Comparison of ENCODE assay signal across 8 cellular contexts in the genomic region with DNA sequence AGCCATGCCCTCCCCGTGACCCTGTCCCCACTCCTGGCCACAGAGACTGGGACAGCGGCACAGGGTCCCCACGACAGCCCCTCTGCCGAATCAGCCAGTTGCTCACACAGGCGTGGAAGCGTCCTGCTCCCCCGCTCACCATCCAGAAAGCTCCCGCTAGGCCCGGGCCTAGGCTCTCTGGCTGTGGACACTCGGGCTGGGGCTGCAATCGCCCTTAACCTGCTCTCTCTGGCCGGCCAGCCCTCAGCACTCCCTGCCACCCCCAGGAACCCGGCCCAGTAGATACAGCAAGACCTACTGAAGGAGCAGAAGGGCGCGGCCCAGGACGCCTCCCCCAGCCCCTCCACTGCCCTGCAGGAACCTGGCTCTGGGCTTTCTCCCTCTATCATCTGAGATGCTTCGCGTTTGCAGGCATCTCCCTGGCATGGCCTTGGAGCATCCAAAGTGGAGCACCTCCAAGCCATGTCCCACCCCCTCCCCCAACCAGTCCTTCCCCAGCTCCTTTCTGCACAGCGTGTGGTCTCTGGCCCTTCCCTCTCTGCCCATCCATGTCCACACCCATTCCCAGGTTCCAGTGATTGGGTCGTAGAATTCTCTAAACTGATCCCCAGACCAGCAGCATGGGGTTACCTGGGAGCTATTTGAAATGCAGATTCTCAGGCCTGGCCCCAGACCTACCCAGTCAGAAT.
DNase-seq lines count a peak whose midpoint lies in the region; ATAC-seq, FAIRE-seq and TF ChIP-seq lines count a peak whose summit lies in the region.
"Had no signal": no experiment of that assay in that cellular context is flagged by ENCODE, and none has a peak within 500 bp of the region (broad histone marks: within the 10 kb centered on the region; RNA-seq: fewer than 3 reads in every experiment).

No MANE protein-coding gene starts in this region.

- in situ Hi-C loops in mammary epithelial cell (cut with MboI; ENCODE audit: low sequenced_read_pairs in 2 of 2), result loop anchor here (5.0 to 25.0 kb wide), 3 partner anchors 57 to 1088 kb away; no protein-coding TSS in a partner anchor

- H3K9ac ChIP-seq in mammary epithelial cell (ENCODE audit: insufficient read depth, low read length) (no peak overlapping the region), kidney (ENCODE audit: low read length in 2 of 2) (no peak overlapping the region)

- H2AFZ ChIP-seq in mammary epithelial cell (ENCODE audit: low read depth, low read length), result peak overlapping the region; percentile 80

- 43% methylated on average over 5 of the region's 20 CpGs for WGBS in mammary epithelial cell (ENCODE audit: low coverage, missing lambda C conversion rate)

- H3K36me3 ChIP-seq in mammary epithelial cell (ENCODE audit: insufficient read depth, low read length) (no peaks in the 10 kb centered on the region), kidney (ENCODE audit: control insufficient read depth in 1 of 2, insufficient read depth in 2 of 2, low read length in 2 of 2) (no peaks in the 10 kb centered on the region)

- H3K9me3 ChIP-seq in mammary epithelial cell (replicated peaks; ENCODE audit: insufficient read depth, low read length), result no peaks in the 10 kb centered on the region
- H3K9me3 ChIP-seq in kidney (ENCODE audit: control insufficient read depth in 1 of 2, low read length in 2 of 2), result no peaks in the 10 kb centered on the region

- CTCF ChIA-PET in mammary epithelial cell (lab: Charles Lee; ENCODE audit: low non-redundant PET), result interaction anchor here (0.6 to 1.8 kb wide), 5 partner anchors 8 to 194 kb away, joined by 3 to 12 read pairs (median 4); no protein-coding TSS in a partner anchor

- dilution Hi-C loops in mammary epithelial cell (cut with HindIII; ENCODE audit: low sequenced_read_pairs), result no loop called here

- H3K4me1 ChIP-seq in mammary epithelial cell (ENCODE audit: insufficient read depth, low read length) (peaks cover 21% of the 10 kb centered on the region), kidney (ENCODE audit: control insufficient read depth in 1 of 2, insufficient read depth in 1 of 2, low read depth in 1 of 2, low read length in 2 of 2) (no peaks in the 10 kb centered on the region)

- peak overlapping the region; percentile 95 for H3K4me2 ChIP-seq in mammary epithelial cell (ENCODE audit: insufficient read depth, low read depth, low read length)

- H3K4me3 ChIP-seq in mammary epithelial cell (replicated peaks in 1 of 3; ENCODE audit: insufficient read depth in 1 of 3, low read depth in 2 of 3, low read length in 3 of 3), result peak overlapping the region in 2 of 3 experiments; percentile 37 to 47
- peak overlapping the region in 1 of 2 donors; percentile 56 for H3K4me3 ChIP-seq in kidney (ENCODE audit: low read length in 2 of 2)

- H3K27ac ChIP-seq in mammary epithelial cell (ENCODE audit: insufficient read depth, low read depth, low read length), result no peak overlapping the region
- H3K27ac ChIP-seq in kidney (ENCODE audit: low read depth in 2 of 2, low read length in 2 of 2), result no peak overlapping the region
- H3K27ac ChIP-seq in substantia nigra (ENCODE audit: low read depth, low read length, poor library complexity, severe bottlenecking), result peak overlapping the region; percentile 30
- H3K27ac ChIP-seq: skin epidermis had no signal

- no peaks in the 10 kb centered on the region for H4K20me1 ChIP-seq in mammary epithelial cell (ENCODE audit: insufficient read depth, low read length)

- no peaks in the 10 kb centered on the region for H3K79me2 ChIP-seq in mammary epithelial cell (ENCODE audit: insufficient read depth, low read length)

- FAIRE-seq in kidney (lab: Jason Lieb, UNC), result no peak

- TF ChIP-seq CTCF in mammary epithelial cell (conservative IDR thresholded peaks at IDR 0.05 in 1 of 2, IDR thresholded peaks at IDR 0.05 in 1 of 2; ENCODE audit: extremely low read depth in 1 of 2, insufficient read depth in 1 of 2, low read depth in 1 of 2, low read length in 2 of 2), result no peak
- TF ChIP-seq CTCF in kidney (IDR thresholded peaks at IDR 0.05; ENCODE audit: borderline replicate concordance, extremely low read depth, insufficient read depth), result no peak

- BruUV-seq in mammary epithelial cell (replicated peaks; lab: Mats Ljungman, UMichigan), result no TSS peak

- DNase-seq in HuH-7 (ENCODE audit: low spot score) (peak; percentile 44), mammary epithelial cell (no peak), kidney (peak; percentile 72), substantia nigra (lab: John Stamatoyannopoulos, UW) (no peak), activated gamma-delta T cell (lab: John Stamatoyannopoulos, UW) (no peak)

- ATAC-seq in GM19452 (IDR thresholded peaks at IDR 0.05; ENCODE audit: unreplicated experiment) (no peak), HG02678 (IDR thresholded peaks at IDR 0.05; ENCODE audit: unreplicated experiment) (no peak)

- intact Hi-C loops in mammary epithelial cell (cut with micrococcal nuclease) (loop anchor here (5.0 kb wide), 1 partner anchor 112 kb away; a partner anchor contains a TSS), kidney (cut with DNase I) (loop anchor here (5.0 to 10.0 kb wide), 2 partner anchors 57 to 285 kb away; no protein-coding TSS in a partner anchor)

- no peaks in the 10 kb centered on the region for H3K27me3 ChIP-seq in mammary epithelial cell (ENCODE audit: insufficient read depth, low read length)

Comparison
In these comparisons a context has a peak if more than half of its experiments do, and no peak if none do; other contexts are left out.
1. DNase-seq: peak in HuH-7 (single experiment) and kidney (single experiment); none in mammary epithelial cell (single experiment), substantia nigra (0 of 49) and activated gamma-delta T cell (single experiment).